Comparison of ENCODE assay signal across 1 cellular context in genomic region chr2:190792956-190793888, GRCh38.
TF ChIP-seq lines count a peak whose summit lies in the region.

No MANE protein-coding gene starts in this region.

TF ChIP-seq in K562, 482 proteins besides CTCF, POLR2A, EP300 and RAD21 (continued from another document):
- no peak for TF ChIP-seq ZBTB7A (IDR thresholded peaks at IDR 0.05; ENCODE audit: borderline replicate concordance, control insufficient read depth, low read depth, low read length)
- TF ChIP-seq, protein P1, sequence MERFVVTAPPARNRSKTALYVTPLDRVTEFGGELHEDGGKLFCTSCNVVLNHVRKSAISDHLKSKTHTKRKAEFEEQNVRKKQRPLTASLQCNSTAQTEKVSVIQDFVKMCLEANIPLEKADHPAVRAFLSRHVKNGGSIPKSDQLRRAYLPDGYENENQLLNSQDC (CRISPR knock-in tag; IDR thresholded peaks at IDR 0.05) = no peak
